1 cellular context compared by ENCODE assay signal in the genomic region with DNA sequence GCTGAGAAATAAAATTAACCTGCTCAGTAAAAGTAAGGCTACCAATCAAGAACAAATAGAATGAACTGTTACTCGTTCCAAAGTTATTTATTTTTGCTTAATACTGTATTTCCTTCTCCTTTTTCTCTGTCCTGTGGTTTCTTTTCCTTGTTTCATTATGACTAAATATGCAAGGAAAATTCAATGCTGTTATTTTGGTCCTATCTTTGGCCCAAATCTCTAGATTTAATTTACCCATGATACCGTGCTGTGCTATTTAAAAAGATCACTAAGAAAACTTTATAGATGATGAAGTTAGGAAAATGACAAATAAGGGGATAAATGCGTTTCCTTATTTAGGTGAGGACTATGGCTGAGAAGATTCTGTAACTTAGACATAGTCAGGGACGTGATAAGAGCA.
TF ChIP-seq lines count a peak whose summit lies in the region.

No MANE protein-coding gene starts in this region.

TF ChIP-seq in SK-N-SH treated with all-trans-retinoic acid at 6 μM for 48 hours, 23 proteins besides CTCF, POLR2A, EP300 and RAD21 (continued from another document):
- no peak for TF ChIP-seq GLIS3 (CRISPR knock-in tag; IDR thresholded peaks at IDR 0.05)
TF ChIP-seq in SK-N-SH treated with all-trans-retinoic acid at 6 μM for 48 hours: peak in this region for 0.
